In the genomic region with DNA sequence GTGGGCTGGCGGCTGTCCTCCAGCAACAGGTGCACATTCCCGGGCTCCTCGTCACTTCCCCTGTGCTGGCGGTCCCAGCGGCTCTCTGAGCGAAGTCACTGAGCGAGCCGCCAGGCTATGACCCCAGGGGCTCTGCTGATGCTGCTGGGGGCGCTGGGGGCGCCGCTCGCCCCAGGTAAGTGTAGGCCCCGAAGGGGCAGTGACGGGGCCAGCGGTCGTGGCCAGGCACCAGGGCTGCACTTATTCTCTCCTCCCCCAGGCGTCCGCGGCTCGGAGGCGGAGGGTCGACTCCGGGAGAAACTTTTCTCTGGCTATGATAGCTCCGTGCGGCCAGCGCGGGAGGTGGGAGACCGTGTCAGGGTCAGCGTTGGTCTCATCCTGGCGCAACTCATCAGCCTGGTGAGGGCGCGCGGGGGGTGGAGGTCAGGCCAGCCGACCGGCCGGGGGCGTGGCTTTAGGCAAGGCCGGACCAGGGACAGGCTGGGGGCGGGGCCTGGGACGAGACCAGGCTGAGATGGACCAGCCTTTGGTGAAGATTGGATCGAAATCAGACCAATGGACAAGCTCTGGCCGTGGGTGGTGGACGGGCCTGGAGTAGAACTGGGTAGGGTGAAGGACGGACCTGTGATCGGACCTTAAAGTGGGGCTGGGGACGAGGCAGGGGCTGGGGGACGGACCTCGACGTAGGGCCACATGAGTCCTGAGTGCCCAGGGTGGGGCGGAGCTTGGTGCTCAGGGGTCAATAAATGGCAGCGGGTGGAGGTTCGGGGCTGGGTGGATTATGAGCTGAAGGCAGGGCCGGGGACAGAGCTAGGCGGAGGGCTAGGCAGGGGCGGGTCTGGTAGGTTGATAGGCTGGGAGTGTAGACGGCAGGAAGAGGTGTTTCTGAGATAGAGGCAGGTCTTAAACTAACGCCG, we compare ENCODE assay signal across 9 cellular contexts. TPM values are rescaled to one million over a fixed set of nuclear protein-coding genes. Genes with fewer than 3 reads are reported as not detected.
A peak's percentile ranks its signal among the peaks of the same experiment; 100 is the strongest.
DNase-seq lines count a peak whose midpoint lies in the region; ATAC-seq, FAIRE-seq and TF ChIP-seq lines count a peak whose summit lies in the region.
"Had no signal": no experiment of that assay in that cellular context is flagged by ENCODE, and none has a peak within 500 bp of the region (broad histone marks: within the 10 kb centered on the region; RNA-seq: fewer than 3 reads in every experiment).

A gene with protein sequence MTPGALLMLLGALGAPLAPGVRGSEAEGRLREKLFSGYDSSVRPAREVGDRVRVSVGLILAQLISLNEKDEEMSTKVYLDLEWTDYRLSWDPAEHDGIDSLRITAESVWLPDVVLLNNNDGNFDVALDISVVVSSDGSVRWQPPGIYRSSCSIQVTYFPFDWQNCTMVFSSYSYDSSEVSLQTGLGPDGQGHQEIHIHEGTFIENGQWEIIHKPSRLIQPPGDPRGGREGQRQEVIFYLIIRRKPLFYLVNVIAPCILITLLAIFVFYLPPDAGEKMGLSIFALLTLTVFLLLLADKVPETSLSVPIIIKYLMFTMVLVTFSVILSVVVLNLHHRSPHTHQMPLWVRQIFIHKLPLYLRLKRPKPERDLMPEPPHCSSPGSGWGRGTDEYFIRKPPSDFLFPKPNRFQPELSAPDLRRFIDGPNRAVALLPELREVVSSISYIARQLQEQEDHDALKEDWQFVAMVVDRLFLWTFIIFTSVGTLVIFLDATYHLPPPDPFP (plus strand): TSS at position 51 of the 917 bp plus-strand sequence. CDS start 67 bp downstream, at position 118.

- H3K4me2 ChIP-seq in GM12878 (ENCODE audit: control insufficient read depth, insufficient read depth) (peak within 1 kb of the TSS; percentile 97), PC-3 (ENCODE audit: low read length) (no peak within 1 kb of the TSS)

- peak; percentile 91 for ATAC-seq in Panc1
- ATAC-seq in GM12878, result peak; percentile 71
- ATAC-seq in psoas muscle, result peak; percentile 85 to 89 (median 87)
- ATAC-seq in PC-3, result no peak
- no peak for ATAC-seq in GM19328 (IDR thresholded peaks at IDR 0.05; ENCODE audit: unreplicated experiment)

- H3K9me3 ChIP-seq in Panc1 (ENCODE audit: control insufficient read depth, insufficient read depth, low read depth, low read length), result no peaks in the 10 kb centered on the region
- H3K9me3 ChIP-seq in GM12878 (replicated peaks; ENCODE audit: control insufficient read depth, insufficient read depth, low read length), result no peaks in the 10 kb centered on the region
- no peaks in the 10 kb centered on the region for H3K9me3 ChIP-seq in psoas muscle
- no peaks in the 10 kb centered on the region for H3K9me3 ChIP-seq in PC-3 (ENCODE audit: low read length)

- 4% methylated on average over 52 of the region's 58 CpGs for WGBS in GM12878 (ENCODE audit: insufficient coverage, insufficient replicate concordance, low lambda C conversion rate, missing lambda C conversion rate)
- 1 to 3% (median 3%) methylated on average over 54 to 58 of the region's 58 CpGs for WGBS in psoas muscle, 3 donors

- intact Hi-C loops in Panc1 (cut with micrococcal nuclease; ENCODE audit: unreplicated experiment) (no loop called here), GM12878 (cut with micrococcal nuclease; ENCODE audit: unreplicated experiment) (no loop called here), psoas muscle (cut with DNase I) (loop anchor here in 1 of 2 donors (2.0 kb wide), 1 partner anchor 34 kb away; a partner anchor contains a TSS), PC-3 (cut with micrococcal nuclease) (no loop called here)

- in situ Hi-C loops in Panc1 (cut with HindIII; ENCODE audit: low pct_unique_long_range_greater_than_20kb, low sequenced_read_pairs) (no loop called here), GM12878 (cut with MboI) (no loop called here)

- H3K4me3 ChIP-seq in Panc1 (ENCODE audit: low read depth in 2 of 2, low read length in 2 of 2), result peak within 1 kb of the TSS; percentile 49 to 66
- peak within 1 kb of the TSS; percentile 55; the same call in 1 of the 2 replicates for H3K4me3 ChIP-seq in GM12878
- peak within 1 kb of the TSS; percentile 92 for H3K4me3 ChIP-seq in psoas muscle
- H3K4me3 ChIP-seq in PC-3 (ENCODE audit: low read length), result no peak within 1 kb of the TSS

- H4K20me1 ChIP-seq in GM12878 (ENCODE audit: control insufficient read depth, insufficient read depth), result no peaks in the 10 kb centered on the region
- H4K20me1 ChIP-seq in PC-3 (ENCODE audit: low read length), result no peaks in the 10 kb centered on the region

- no peak for TF ChIP-seq EP300 in GM12878 (IDR thresholded peaks at IDR 0.05; ENCODE audit: borderline replicate concordance in 1 of 2, control insufficient read depth in 1 of 2, low read depth in 2 of 2, low read length in 2 of 2)

- H3K4me1 ChIP-seq in Panc1 (ENCODE audit: control insufficient read depth, insufficient read depth, low read length), result peaks cover 14% of the 10 kb centered on the region
- peaks cover 15% of the 10 kb centered on the region for H3K4me1 ChIP-seq in GM12878 (ENCODE audit: control insufficient read depth, insufficient read depth, low read length)
- peaks cover 33% of the 10 kb centered on the region for H3K4me1 ChIP-seq in psoas muscle
- no peaks in the 10 kb centered on the region for H3K4me1 ChIP-seq in PC-3 (ENCODE audit: insufficient read depth, low read length)

- no peaks in the 10 kb centered on the region for H3K9me2 ChIP-seq in PC-3 (replicated peaks; ENCODE audit: low read length)

- no peak; the same call in 1 of the 2 replicates for TF ChIP-seq CTCF in Panc1 (IDR thresholded peaks at IDR 0.05)
- TF ChIP-seq CTCF in GM12878 (IDR thresholded peaks at IDR 0.05 in 2 of 3, conservative IDR thresholded peaks at IDR 0.05 in 1 of 3; ENCODE audit: control insufficient read depth in 2 of 3, extremely low read depth in 1 of 3, insufficient read depth in 1 of 3, low read depth in 3 of 3, low read length in 3 of 3), result peak in 1 of 3 experiments; percentile 11; a peak in 1 of 6 replicates
- peak; percentile 10 for TF ChIP-seq CTCF in psoas muscle (IDR thresholded peaks at IDR 0.05)
- TF ChIP-seq CTCF in PC-3 (conservative IDR thresholded peaks at IDR 0.05; ENCODE audit: low read depth, low read length), result no peak

- POLR2A ChIA-PET in Panc1 (lab: Charles Lee) (interaction anchor here (0.5 to 0.7 kb wide), 3 partner anchors 8 to 132 kb away, joined by 3 to 9 read pairs (median 4); no protein-coding TSS in a partner anchor), GM12878 (lab: Charles Lee) (interaction anchor here (0.5 to 1.9 kb wide), 7 partner anchors 9 to 224 kb away, joined by 3 to 4 read pairs (median 3); no protein-coding TSS in a partner anchor), PC-3 (lab: Charles Lee; ENCODE audit: unreplicated experiment) (no interaction called here)

- no peaks in the 10 kb centered on the region for H3F3A ChIP-seq in PC-3 (ENCODE audit: low read length, unreplicated experiment)

- RAD21 ChIA-PET in GM12878 (lab: Charles Lee; ENCODE audit: unreplicated experiment), result interaction anchor here (0.5 to 2.7 kb wide), 5 partner anchors 10 to 155 kb away, joined by 3 to 9 read pairs (median 4); a partner anchor contains a TSS

- peak; percentile 39 for DNase-seq in activated CD4-positive, alpha-beta T cell treated with anti-CD3 and anti-CD28 coated beads for 48 hours
- DNase-seq in activated CD4-positive, alpha-beta T cell treated with anti-CD3 and anti-CD28 coated beads for 1 hour, result no peak
- DNase-seq in Panc1 (ENCODE audit: low read depth, low spot score) (no peak), GM12878 (ENCODE audit: low read depth, low spot score) (no peak), hypothalamus (lab: John Stamatoyannopoulos, UW) (peak in 42 of 51 donors; percentile 20 to 88 (median 62)), psoas muscle (peak; percentile 93 to 95), PC-3 (no peak)

- H3K27me3 ChIP-seq in Panc1 (ENCODE audit: control insufficient read depth, insufficient read depth, low read length) (no peaks in the 10 kb centered on the region), GM12878 (replicated peaks in 1 of 2; ENCODE audit: control insufficient read depth in 2 of 2, insufficient read depth in 2 of 2, low read length in 1 of 2) (peaks cover 1 to 5% of the 10 kb centered on the region in 2 experiments; a peak in 3 of 4 replicates), psoas muscle (ENCODE audit: insufficient read depth in 3 of 3, low read length in 2 of 3) (peaks cover 0 to 7% (median 0%) of the 10 kb centered on the region in 3 donors), PC-3 (ENCODE audit: low read length) (no peaks in the 10 kb centered on the region)

- TF ChIP-seq POLR2A in GM12878 (IDR thresholded peaks at IDR 0.05; ENCODE audit: low read depth, low read length), result no peak

- TF ChIP-seq RAD21 in GM12878 (IDR thresholded peaks at IDR 0.05; ENCODE audit: insufficient read depth, low read depth, low read length), result no peak

- H3K79me2 ChIP-seq in GM12878 (ENCODE audit: control insufficient read depth, insufficient read depth, low read length) (no peaks in the 10 kb centered on the region), PC-3 (ENCODE audit: low read length) (no peaks in the 10 kb centered on the region)

- SMC1A ChIA-PET in GM12878 (lab: Charles Lee; ENCODE audit: uncharacterized antibody, unreplicated experiment), result no interaction called here

- CTCF ChIA-PET in Panc1 (lab: Charles Lee), result interaction anchor here (0.5 to 1.1 kb wide), 2 partner anchors 14 to 115 kb away, joined by 3 read pairs; no protein-coding TSS in a partner anchor
- CTCF ChIA-PET in GM12878 (lab: Yijun Ruan, JAX), result interaction anchor here (0.6 to 2.7 kb wide), 4 partner anchors 9 to 115 kb away, joined by 3 to 10 read pairs (median 7); a partner anchor contains a TSS
- CTCF ChIA-PET in PC-3 (lab: Charles Lee), result no interaction called here

- BruUV-seq in Panc1 (replicated peaks; lab: Mats Ljungman, UMichigan), result no TSS peak
- BruUV-seq in GM12878 (replicated peaks; lab: Mats Ljungman, UMichigan), result no TSS peak
- no TSS peak for BruUV-seq in PC-3 (replicated peaks; lab: Mats Ljungman, UMichigan)

- no peak for FAIRE-seq in GM12878 (lab: Jason Lieb, UNC)
- FAIRE-seq: G401.6 had no signal

- no peaks in the 10 kb centered on the region for H3K36me3 ChIP-seq in Panc1 (ENCODE audit: control insufficient read depth, insufficient read depth, low read length)
- no peaks in the 10 kb centered on the region for H3K36me3 ChIP-seq in GM12878 (ENCODE audit: control insufficient read depth in 2 of 2, insufficient read depth in 2 of 2, low read length in 1 of 2)
- peaks cover 0 to 38% of the 10 kb centered on the region in 2 donors for H3K36me3 ChIP-seq in psoas muscle (ENCODE audit: insufficient read depth in 1 of 2, low read depth in 1 of 2)
- no peaks in the 10 kb centered on the region for H3K36me3 ChIP-seq in PC-3 (ENCODE audit: low read depth, low read length)

- H3K9ac ChIP-seq in GM12878 (ENCODE audit: control insufficient read depth, insufficient read depth, low read length) (peak within 1 kb of the TSS; percentile 29; the same call in 1 of the 2 replicates), PC-3 (ENCODE audit: low read length) (no peak within 1 kb of the TSS)

- peak within 1 kb of the TSS; percentile 63 for H3K27ac ChIP-seq in Panc1 (ENCODE audit: low read length)
- no peak within 1 kb of the TSS for H3K27ac ChIP-seq in GM12878 (ENCODE audit: control insufficient read depth, insufficient read depth)
- peak within 1 kb of the TSS; percentile 100 for H3K27ac ChIP-seq in psoas muscle
- H3K27ac ChIP-seq in PC-3 (ENCODE audit: low read length), result no peak within 1 kb of the TSS

- H2AFZ ChIP-seq in GM12878 (ENCODE audit: control insufficient read depth, low read depth, low read length), result peak within 1 kb of the TSS; percentile 51; the same call in 1 of the 2 replicates
- no peak within 1 kb of the TSS for H2AFZ ChIP-seq in PC-3 (ENCODE audit: low read length)

RNA-seq across cellular contexts. Expression of the gene that starts here (rescaled TPM):
- 14.3 TPM for total RNA-seq in Panc1 (2021; ENCODE audit: unreplicated experiment)
- polyA plus RNA-seq in Panc1 (2012; ENCODE audit: insufficient read length), result 21.4 TPM
- 8.8 and 10.3 TPM in 2 replicates for total RNA-seq in GM12878 (2013; cell fraction: nucleolus; rRNA removed)
- 10.8 and 12.0 TPM in 2 replicates for total RNA-seq in GM12878 (2014; rRNA removed)
- 12.8 and 12.9 TPM in 2 replicates for total RNA-seq in GM12878 (2014; rRNA removed; fragmentation: Illumina TruSeq; extraction: Trizol)
- 5.8 and 7.4 TPM in 2 replicates for total RNA-seq in GM12878 (2021)
- 5.9 TPM for polyA plus RNA-seq in GM12878 (2011; ENCODE audit: low read depth)
- polyA plus RNA-seq in GM12878 (2011; rRNA removed), result 9.1 and 11.0 TPM in 2 replicates
- 20.4 and 24.7 TPM in 2 replicates for polyA plus RNA-seq in GM12878 (2011; cell fraction: cytosol; rRNA removed)
- polyA plus RNA-seq in GM12878 (2011; cell fraction: nucleus; rRNA removed), result 9.5 and 9.7 TPM in 2 replicates
- 10.9 and 11.6 TPM in 2 replicates for polyA plus RNA-seq in GM12878 (2012)
- polyA plus RNA-seq in GM12878 (2014; fragmentation: Illumina TruSeq; extraction: Trizol), result 12.2 and 14.4 TPM in 2 replicates
- polyA plus RNA-seq in GM12878 (2014; fragmentation: Nextera tagmentation; extraction: Ambion mirVana), result 10 to 100 TPM; 13.2 to 14.8 TPM
- polyA plus RNA-seq in GM12878 (2014; rRNA removed), result 10.6 and 11.6 TPM in 2 replicates
- polyA plus RNA-seq in GM12878 (2016; fragmentation: Nextera tagmentation; extraction: Ambion mirVana), result 10 to 100 TPM in 1 of 2 experiments, 1 to 10 TPM in 1; 8.5 to 10.7 TPM
- 7.5 and 13.9 TPM in 2 replicates for polyA minus RNA-seq in GM12878 (2011; rRNA and poly(A)+ RNA removed)
- polyA minus RNA-seq in GM12878 (2011; cell fraction: cytosol; rRNA and poly(A)+ RNA removed), result 2.1 and 4.1 TPM in 2 replicates
- polyA minus RNA-seq in GM12878 (2011; cell fraction: nucleus; rRNA and poly(A)+ RNA removed), result 3.0 and 4.3 TPM in 2 replicates
- total RNA-seq in psoas muscle, result 100 to 1,000 TPM; 107 to 190 (median 147) TPM
- polyA plus RNA-seq in psoas muscle, result 100 to 1,000 TPM in 1 of 3 donors, 10 to 100 TPM in 2; 73.0 to 118 (median 91.7) TPM
- total RNA-seq in PC-3 (2014; rRNA removed), result 2.1 and 2.9 TPM in 2 replicates

Comparison
In these comparisons a context has a peak if more than half of its experiments do, and no peak if none do; other contexts are left out.
1. DNase-seq: peak in activated CD4-positive, alpha-beta T cell treated with anti-CD3 and anti-CD28 coated beads for 48 hours (single experiment), hypothalamus (42 of 51) and psoas muscle (2 of 2); none in activated CD4-positive, alpha-beta T cell treated with anti-CD3 and anti-CD28 coated beads for 1 hour (single experiment), Panc1 (single experiment), GM12878 (single experiment) and PC-3 (single experiment).
2. ATAC-seq: peak in Panc1 (single experiment), GM12878 (single experiment) and psoas muscle (4 of 4); none in PC-3 (single experiment) and GM19328 (single experiment).
3. H3K27ac ChIP-seq: peak in Panc1 (single experiment) and psoas muscle (single experiment); none in GM12878 (single experiment) and PC-3 (single experiment).